8 cellular contexts compared by ENCODE assay signal in the genomic region with DNA sequence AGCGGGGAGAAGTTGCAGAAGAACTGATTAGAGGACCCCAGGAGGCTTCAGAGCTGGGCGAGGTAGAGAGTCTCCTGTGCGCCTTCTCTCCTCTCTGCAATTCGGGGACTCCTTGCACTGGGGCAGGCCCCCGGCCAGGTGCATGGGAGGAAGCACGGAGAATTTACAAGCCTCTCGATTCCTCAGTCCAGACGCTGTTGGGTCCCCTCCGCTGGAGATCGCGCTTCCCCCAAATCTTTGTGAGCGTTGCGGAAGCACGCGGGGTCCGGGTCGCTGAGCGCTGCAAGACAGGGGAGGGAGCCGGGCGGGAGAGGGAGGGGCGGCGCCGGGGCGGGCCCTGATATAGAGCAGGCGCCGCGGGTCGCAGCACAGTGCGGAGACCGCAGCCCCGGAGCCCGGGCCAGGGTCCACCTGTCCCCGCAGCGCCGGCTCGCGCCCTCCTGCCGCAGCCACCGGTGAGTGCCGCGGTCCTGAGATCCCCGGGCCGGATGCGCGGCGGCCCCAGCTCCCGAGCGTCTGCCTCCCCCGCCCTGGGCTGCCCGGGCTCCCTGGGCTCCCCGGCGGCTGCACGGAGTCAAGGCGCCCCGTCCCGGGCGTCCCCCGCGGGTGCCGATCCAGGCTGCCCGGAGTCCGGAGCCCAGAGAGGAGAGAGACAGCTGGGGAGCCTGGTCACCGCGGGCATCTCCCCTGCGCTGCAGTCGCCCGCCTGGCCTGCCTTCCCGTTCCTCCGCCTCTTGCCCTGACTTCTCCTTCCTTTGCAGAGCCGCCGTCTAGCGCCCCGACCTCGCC. TPM values are rescaled to one million over a fixed set of nuclear protein-coding genes. Genes with fewer than 3 reads are reported as not detected.
DNase-seq lines count a peak whose midpoint lies in the region; ATAC-seq, FAIRE-seq and TF ChIP-seq lines count a peak whose summit lies in the region.

PLAU (plus strand) TSS at position 369 of the 789 bp plus-strand sequence. CDS start 424 bp downstream, outside the sequence.

- no TSS peak for BruUV-seq in HepG2 (replicated peaks; lab: Mats Ljungman, UMichigan)

- H3K4me2 ChIP-seq in HepG2 (ENCODE audit: low read depth, low read length): peak within 1 kb of the TSS; percentile 97

- no peaks in the 10 kb centered on the region for H3K9me3 ChIP-seq in ES-I3 (ENCODE audit: control insufficient read depth, insufficient read depth, low read length)
- no peaks in the 10 kb centered on the region for H3K9me3 ChIP-seq in colonic mucosa
- H3K9me3 ChIP-seq in HepG2 (ENCODE audit: low read length): no peaks in the 10 kb centered on the region

- ATAC-seq in HG03432 (IDR thresholded peaks at IDR 0.05; ENCODE audit: unreplicated experiment) (peak; percentile 42), HepG2 (peak; percentile 80), HG03460 (IDR thresholded peaks at IDR 0.05; ENCODE audit: unreplicated experiment) (no peak), GM18517 (IDR thresholded peaks at IDR 0.05; ENCODE audit: unreplicated experiment) (no peak)

- H3K4me3 ChIP-seq in colonic mucosa: peak within 1 kb of the TSS; percentile 57
- peak within 1 kb of the TSS; percentile 50 to 75 (median 74) for H3K4me3 ChIP-seq in HepG2 (replicated peaks in 1 of 3; ENCODE audit: insufficient read depth in 1 of 3, low read depth in 2 of 3, low read length in 3 of 3)

- no peak for TF ChIP-seq CTCF in colonic mucosa (IDR thresholded peaks at IDR 0.05)
- TF ChIP-seq CTCF in HepG2 (CRISPR knock-in tag; IDR thresholded peaks at IDR 0.05): no peak

- no peak for TF ChIP-seq EP300 in HepG2 (IDR thresholded peaks at IDR 0.05; ENCODE audit: low read depth in 2 of 2, low read length in 2 of 2)
- no peak for TF ChIP-seq EP300 in HepG2 (CRISPR knock-in tag; IDR thresholded peaks at IDR 0.05; ENCODE audit: borderline replicate concordance)

- TF ChIP-seq POLR2A in HepG2 (IDR thresholded peaks at IDR 0.05; ENCODE audit: insufficient read depth in 1 of 2, low read depth in 2 of 2, low read length in 2 of 2): no peak

- H3K27ac ChIP-seq in colonic mucosa (peak within 1 kb of the TSS; percentile 58), HepG2 (ENCODE audit: extremely low read length, insufficient read depth, low read length) (no peak within 1 kb of the TSS)

- no peaks in the 10 kb centered on the region for H3K79me2 ChIP-seq in HepG2 (ENCODE audit: insufficient read depth, low read length)

- no peaks in the 10 kb centered on the region for H4K20me1 ChIP-seq in HepG2 (ENCODE audit: insufficient read depth, low read length)

- peaks cover 43% of the 10 kb centered on the region for H3K4me1 ChIP-seq in ES-I3 (ENCODE audit: insufficient read depth, low read length)
- H3K4me1 ChIP-seq in colonic mucosa: peaks cover 12% of the 10 kb centered on the region
- H3K4me1 ChIP-seq in HepG2 (ENCODE audit: insufficient read depth, low read length): peaks cover 43% of the 10 kb centered on the region

- DNase-seq in T-helper 2 cell (peak in 4 of 5 experiments; percentile 11 to 71 (median 23)), colonic mucosa (peak; percentile 70), HepG2 (ENCODE audit: low spot score) (no peak)
- DNase-seq in stimulated activated CD8-positive, alpha-beta memory T cell treated with anti-CD3 and anti-CD28 coated beads, Interleukin-4, amount 100 ng/mL, for 24 hours (ENCODE audit: low read depth): peak; percentile 15

- POLR2A ChIA-PET in HepG2 (lab: Yijun Ruan, JAX): interaction anchor here (1.0 kb wide), 1 partner anchor 25 kb away, joined by 4 read pairs; no protein-coding TSS in a partner anchor

- in situ Hi-C loops in HepG2 (cut with HindIII; ENCODE audit: extremely low pct_ligation_motif_present, low pct_unique_long_range_greater_than_20kb): no loop called here

- no peak within 1 kb of the TSS for H2AFZ ChIP-seq in HepG2 (ENCODE audit: low read length)

- H3K9ac ChIP-seq in ES-I3 (ENCODE audit: low read depth, low read length) (peak within 1 kb of the TSS; percentile 70), colonic mucosa (ENCODE audit: low read depth in 2 of 2, low read length in 2 of 2) (peak within 1 kb of the TSS; percentile 62 to 79), HepG2 (ENCODE audit: insufficient read depth, low read depth, low read length) (peak within 1 kb of the TSS; percentile 14; the same call in 1 of the 2 replicates)

- no peaks in the 10 kb centered on the region for H3K27me3 ChIP-seq in colonic mucosa
- H3K27me3 ChIP-seq in HepG2 (ENCODE audit: control insufficient read depth in 1 of 2, insufficient read depth in 2 of 2, low read length in 2 of 2): peaks cover 4 to 17% of the 10 kb centered on the region in 2 experiments; a peak in 4 of 5 replicates

- no peak for FAIRE-seq in HepG2 (lab: Jason Lieb, UNC)

- peaks cover 6% of the 10 kb centered on the region for H3K36me3 ChIP-seq in ES-I3 (ENCODE audit: insufficient read depth, low read length)
- no peaks in the 10 kb centered on the region for H3K36me3 ChIP-seq in colonic mucosa
- no peaks in the 10 kb centered on the region for H3K36me3 ChIP-seq in HepG2 (replicated peaks in 1 of 2; ENCODE audit: control insufficient read depth in 1 of 2, insufficient read depth in 2 of 2, low read length in 2 of 2)

- intact Hi-C loops in colonic mucosa (cut with DNase I): no loop called here
- intact Hi-C loops in HepG2 (cut with micrococcal nuclease; ENCODE audit: unreplicated experiment): no loop called here

- 1% methylated on average over 14 of the region's 74 CpGs for WGBS in HepG2 (ENCODE audit: low lambda C conversion rate)

- TF ChIP-seq RAD21 in HepG2 (CRISPR knock-in tag; IDR thresholded peaks at IDR 0.05): no peak

- CTCF ChIA-PET in HepG2 (lab: Yijun Ruan, JAX; ENCODE audit: low intra/inter-chr PET ratio, low total read pairs): no interaction called here

TF ChIP-seq in HepG2, 621 proteins besides CTCF, POLR2A, EP300 and RAD21 (continues in another document):
- no peak for TF ChIP-seq ZC3H13 (CRISPR knock-in tag; IDR thresholded peaks at IDR 0.05)
- TF ChIP-seq, protein P1, sequence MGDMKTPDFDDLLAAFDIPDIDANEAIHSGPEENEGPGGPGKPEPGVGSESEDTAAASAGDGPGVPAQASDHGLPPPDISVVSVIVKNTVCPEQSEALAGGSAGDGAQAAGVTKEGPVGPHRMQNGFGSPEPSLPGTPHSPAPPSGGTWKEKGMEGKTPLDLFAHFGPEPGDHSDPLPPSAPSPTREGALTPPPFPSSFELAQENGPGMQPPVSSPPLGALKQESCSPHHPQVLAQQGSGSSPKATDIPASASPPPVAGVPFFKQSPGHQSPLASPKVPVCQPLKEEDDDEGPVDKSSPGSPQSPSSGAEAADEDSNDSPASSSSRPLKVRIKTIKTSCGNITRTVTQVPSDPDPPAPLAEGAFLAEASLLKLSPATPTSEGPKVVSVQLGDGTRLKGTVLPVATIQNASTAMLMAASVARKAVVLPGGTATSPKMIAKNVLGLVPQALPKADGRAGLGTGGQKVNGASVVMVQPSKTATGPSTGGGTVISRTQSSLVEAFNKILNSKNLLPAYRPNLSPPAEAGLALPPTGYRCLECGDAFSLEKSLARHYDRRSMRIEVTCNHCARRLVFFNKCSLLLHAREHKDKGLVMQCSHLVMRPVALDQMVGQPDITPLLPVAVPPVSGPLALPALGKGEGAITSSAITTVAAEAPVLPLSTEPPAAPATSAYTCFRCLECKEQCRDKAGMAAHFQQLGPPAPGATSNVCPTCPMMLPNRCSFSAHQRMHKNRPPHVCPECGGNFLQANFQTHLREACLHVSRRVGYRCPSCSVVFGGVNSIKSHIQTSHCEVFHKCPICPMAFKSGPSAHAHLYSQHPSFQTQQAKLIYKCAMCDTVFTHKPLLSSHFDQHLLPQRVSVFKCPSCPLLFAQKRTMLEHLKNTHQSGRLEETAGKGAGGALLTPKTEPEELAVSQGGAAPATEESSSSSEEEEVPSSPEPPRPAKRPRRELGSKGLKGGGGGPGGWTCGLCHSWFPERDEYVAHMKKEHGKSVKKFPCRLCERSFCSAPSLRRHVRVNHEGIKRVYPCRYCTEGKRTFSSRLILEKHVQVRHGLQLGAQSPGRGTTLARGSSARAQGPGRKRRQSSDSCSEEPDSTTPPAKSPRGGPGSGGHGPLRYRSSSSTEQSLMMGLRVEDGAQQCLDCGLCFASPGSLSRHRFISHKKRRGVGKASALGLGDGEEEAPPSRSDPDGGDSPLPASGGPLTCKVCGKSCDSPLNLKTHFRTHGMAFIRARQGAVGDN (CRISPR knock-in tag; IDR thresholded peaks at IDR 0.05): peak; percentile 59
- TF ChIP-seq HDAC1 (CRISPR knock-in tag; IDR thresholded peaks at IDR 0.05): 0 out of 2 replicates have a peak, but pooled peaks have one; percentile 21
- TF ChIP-seq GTF3A (CRISPR knock-in tag; conservative IDR thresholded peaks at IDR 0.05): 0 out of 2 replicates have a peak, but pooled peaks have one; percentile 44
- TF ChIP-seq PHF8 (CRISPR knock-in tag; IDR thresholded peaks at IDR 0.05): 0 out of 2 replicates have a peak, but pooled peaks have one; percentile 1
- TF ChIP-seq, protein P2, sequence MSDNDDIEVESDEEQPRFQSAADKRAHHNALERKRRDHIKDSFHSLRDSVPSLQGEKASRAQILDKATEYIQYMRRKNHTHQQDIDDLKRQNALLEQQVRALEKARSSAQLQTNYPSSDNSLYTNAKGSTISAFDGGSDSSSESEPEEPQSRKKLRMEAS (IDR thresholded peaks at IDR 0.05): 0 out of 2 replicates have a peak, but pooled peaks have one; percentile 20

RNA-seq across cellular contexts. Expression of gene PLAU, which starts in this region (rescaled TPM):
- 10 to 100 TPM in 1 of 2 donors, 1 to 10 TPM in 1; 4.0 to 11.4 TPM for total RNA-seq in colonic mucosa
- total RNA-seq in HepG2 (2016; rRNA removed; fragmentation: Illumina TruSeq; extraction: Trizol): 4.8 and 11.2 TPM in 2 replicates
- total RNA-seq in HepG2 (2016; cell fraction: cytosol; rRNA removed; fragmentation: Illumina TruSeq; extraction: Trizol; ENCODE audit: low read depth): 1.9 and 6.6 TPM in 2 replicates
- 5.2 and 16.9 TPM in 2 replicates for total RNA-seq in HepG2 (2016; cell fraction: insoluble cytoplasmic fraction; rRNA removed; fragmentation: Illumina TruSeq; extraction: Trizol)
- 4.7 and 7.7 TPM in 2 replicates for total RNA-seq in HepG2 (2016; cell fraction: membrane; rRNA removed; fragmentation: Illumina TruSeq; extraction: Trizol)
- total RNA-seq in HepG2 (2016; cell fraction: nucleus; rRNA removed; fragmentation: Illumina TruSeq; extraction: Trizol): 9.1 and 18.5 TPM in 2 replicates
- 0.37 and 0.45 TPM in 2 replicates for polyA plus RNA-seq in HepG2 (2011; rRNA removed)
- polyA plus RNA-seq in HepG2 (2011; cell fraction: cytosol; rRNA removed): 0.39 and 0.50 TPM in 2 replicates
- 0.51 and 0.62 TPM in 2 replicates for polyA plus RNA-seq in HepG2 (2011; cell fraction: nucleus; rRNA removed)
- 0.13 and 0.16 TPM in 2 replicates for polyA plus RNA-seq in HepG2 (2012)
- polyA plus RNA-seq in HepG2 (2016; cell fraction: cytosol; fragmentation: Illumina TruSeq; extraction: Trizol; ENCODE audit: low read depth): 1.0 and 2.5 TPM in 2 replicates
- 4.9 and 5.1 TPM in 2 replicates for polyA plus RNA-seq in HepG2 (2016; cell fraction: insoluble cytoplasmic fraction; fragmentation: Illumina TruSeq; extraction: Trizol; ENCODE audit: low read depth)
- polyA plus RNA-seq in HepG2 (2016; cell fraction: membrane; fragmentation: Illumina TruSeq; extraction: Trizol; ENCODE audit: low read depth): 2.7 and 3.5 TPM in 2 replicates
- 18.1 and 26.1 TPM in 2 replicates for polyA plus RNA-seq in HepG2 (2016; cell fraction: nucleus; fragmentation: Illumina TruSeq; extraction: Trizol; ENCODE audit: insufficient read depth, low read depth)
- 0.10 and 5.1 TPM in 2 replicates for polyA minus RNA-seq in HepG2 (2011; rRNA and poly(A)+ RNA removed; ENCODE audit: low replicate concordance)
- not detected in 2 replicates for polyA minus RNA-seq in HepG2 (2011; cell fraction: cytosol; rRNA and poly(A)+ RNA removed)
- polyA minus RNA-seq in HepG2 (2011; cell fraction: nucleus; rRNA and poly(A)+ RNA removed): 0.13 TPM in 1 of 2 replicates, not detected in the other

Comparison
In these comparisons a context has a peak if more than half of its experiments do, and no peak if none do; other contexts are left out.
1. H3K9ac ChIP-seq: peak in every context shown above with its lines; median percentile 70 in colonic mucosa; 70 in ES-I3; 14 in HepG2.
2. ATAC-seq: peak in HG03432 (single experiment) and HepG2 (single experiment); none in HG03460 (single experiment) and GM18517 (single experiment).